9 cellular contexts compared by ENCODE assay signal in genomic region chr9:112173489-112174222, GRCh38. TPM values are rescaled to one million over a fixed set of nuclear protein-coding genes. Genes with fewer than 3 reads are reported as not detected.
DNase-seq lines count a peak whose midpoint lies in the region; ATAC-seq and TF ChIP-seq lines count a peak whose summit lies in the region.
"Had no signal": no experiment of that assay in that cellular context is flagged by ENCODE, and none has a peak within 500 bp of the region (broad histone marks: within the 10 kb centered on the region; RNA-seq: fewer than 3 reads in every experiment).

No MANE protein-coding gene starts in this region.

- H3K4me1 Mint-ChIP-seq in activated T-cell treated with anti-CD3 and anti-CD28 coated beads, Interleukin-2, amount 50 U/mL, for 72 hours (ENCODE audit: low read depth) = peaks cover 45% of the 10 kb centered on the region
- peaks cover 47% of the 10 kb centered on the region for H3K4me1 Mint-ChIP-seq in activated CD8-positive, alpha-beta T cell treated with anti-CD3 and anti-CD28 coated beads for 36 hours (ENCODE audit: low read depth)

- POLR2A ChIA-PET in activated CD8-positive, alpha-beta T cell treated with anti-CD3 and anti-CD28 coated beads for 36 hours (lab: Charles Lee) = interaction anchor here (1.0 to 1.4 kb wide), 3 partner anchors 87 to 206 kb away, joined by 3 to 4 read pairs (median 4); partner anchors contain the start of gene HSDL2

- H3K4me3 Mint-ChIP-seq in activated T-cell treated with anti-CD3 and anti-CD28 coated beads, Interleukin-2, amount 50 U/mL, for 72 hours = peak overlapping the region; percentile 90 to 91
- peak overlapping the region; percentile 86 for H3K4me3 Mint-ChIP-seq in activated CD8-positive, alpha-beta T cell treated with anti-CD3 and anti-CD28 coated beads for 36 hours

- no peak overlapping the region for H3K27ac ChIP-seq in thoracic aorta
- H3K27ac ChIP-seq in heart right ventricle = peak overlapping the region in 4 of 10 donors; percentile 65 to 91 (median 82)

- H3K4me3 ChIP-seq in thoracic aorta (peak overlapping the region; percentile 89), heart right ventricle (peak overlapping the region in 4 of 10 donors; percentile 63 to 77 (median 69))

- H3K36me3 ChIP-seq in thoracic aorta (no peaks in the 10 kb centered on the region), heart right ventricle (no peaks in the 10 kb centered on the region)

- H3K27me3 Mint-ChIP-seq in activated T-cell treated with anti-CD3 and anti-CD28 coated beads, Interleukin-2, amount 50 U/mL, for 72 hours (ENCODE audit: low read depth) = peaks cover 30% of the 10 kb centered on the region
- H3K27me3 Mint-ChIP-seq in activated CD8-positive, alpha-beta T cell treated with anti-CD3 and anti-CD28 coated beads for 36 hours = peaks cover 14% of the 10 kb centered on the region

- WGBS in heart right ventricle, 2 donors = 91 to 94% methylated on average over 18 of the region's 18 CpGs

- H3K9me3 Mint-ChIP-seq in activated T-cell treated with anti-CD3 and anti-CD28 coated beads, Interleukin-2, amount 50 U/mL, for 72 hours = no peaks in the 10 kb centered on the region
- no peaks in the 10 kb centered on the region for H3K9me3 Mint-ChIP-seq in activated CD8-positive, alpha-beta T cell treated with anti-CD3 and anti-CD28 coated beads for 36 hours

- peaks cover 5 to 6% of the 10 kb centered on the region in 2 donors for H3K36me3 Mint-ChIP-seq in activated T-cell treated with anti-CD3 and anti-CD28 coated beads, Interleukin-2, amount 50 U/mL, for 72 hours (ENCODE audit: insufficient read depth in 2 of 2)
- peaks cover 2% of the 10 kb centered on the region for H3K36me3 Mint-ChIP-seq in activated CD8-positive, alpha-beta T cell treated with anti-CD3 and anti-CD28 coated beads for 36 hours (ENCODE audit: low read depth)

- H3K27me3 ChIP-seq in thoracic aorta (replicated peaks; ENCODE audit: insufficient read depth) (no peaks in the 10 kb centered on the region), heart right ventricle (no peaks in the 10 kb centered on the region)

- no peak for TF ChIP-seq CTCF in activated CD8-positive, alpha-beta T cell treated with anti-CD3 and anti-CD28 coated beads for 36 hours (IDR thresholded peaks at IDR 0.05)
- TF ChIP-seq CTCF in thoracic aorta (IDR thresholded peaks at IDR 0.05) = no peak
- TF ChIP-seq CTCF in heart right ventricle (IDR thresholded peaks at IDR 0.05) = no peak

- no peaks in the 10 kb centered on the region for H3K9me3 ChIP-seq in thoracic aorta
- no peaks in the 10 kb centered on the region for H3K9me3 ChIP-seq in heart right ventricle

- no peak for DNase-seq in activated T-cell treated with anti-CD3 and anti-CD28 coated beads, Interleukin-2, amount 50 U/mL, for 72 hours
- DNase-seq in activated T-cell treated with anti-CD3 and anti-CD28 coated beads, Interleukin-2, amount 50 U/mL, for 48 hours = no peak
- DNase-seq in activated CD8-positive, alpha-beta T cell treated with anti-CD3 and anti-CD28 coated beads for 36 hours = no peak
- DNase-seq in left colon (peak; percentile 38 to 70), thoracic aorta (ENCODE audit: low spot score) (no peak), HuH-7 (ENCODE audit: low spot score) (no peak), NCI-H1048 (lab: John Stamatoyannopoulos, UW) (no peak), heart right ventricle (no peak)
- DNase-seq: SIG-M5 had no signal

- H3K4me1 ChIP-seq in thoracic aorta (ENCODE audit: control insufficient read depth in 1 of 2, low read depth in 2 of 2) (peaks cover 3 to 6% of the 10 kb centered on the region in 2 donors), heart right ventricle (peaks cover 0 to 50% (median 3%) of the 10 kb centered on the region in 9 donors)

- intact Hi-C loops in activated CD8-positive, alpha-beta T cell treated with anti-CD3 and anti-CD28 coated beads for 36 hours (cut with micrococcal nuclease) = no loop called here
- intact Hi-C loops in left colon (cut with DNase I, micrococcal nuclease) = no loop called here
- intact Hi-C loops in heart right ventricle (cut with DNase I) = loop anchor here in 3 of 10 donors (5.0 to 10.0 kb wide), 2 partner anchors 159 to 161 kb away; partner anchors contain the start of gene PTBP3 (in 3 of the 3)

- no peak for ATAC-seq in activated T-cell treated with anti-CD3 and anti-CD28 coated beads, Interleukin-2, amount 50 U/mL, for 72 hours (replicated peaks in 1 of 2)
- ATAC-seq in activated CD8-positive, alpha-beta T cell treated with anti-CD3 and anti-CD28 coated beads for 36 hours = no peak
- peak; percentile 36 for ATAC-seq in left colon
- no peak for ATAC-seq in thoracic aorta (ENCODE audit: insufficient number of reproducible peaks, low FRiP score, low read depth)
- no peak for ATAC-seq in heart right ventricle

- no peak overlapping the region for H3K27ac Mint-ChIP-seq in activated T-cell treated with anti-CD3 and anti-CD28 coated beads, Interleukin-2, amount 50 U/mL, for 72 hours
- H3K27ac Mint-ChIP-seq in activated CD8-positive, alpha-beta T cell treated with anti-CD3 and anti-CD28 coated beads for 36 hours = peak overlapping the region; percentile 94

- CTCF ChIA-PET in activated CD8-positive, alpha-beta T cell treated with anti-CD3 and anti-CD28 coated beads for 36 hours (lab: Charles Lee) = interaction anchor here (1.1 kb wide), 1 partner anchor 75 kb away, joined by 4 read pairs; no protein-coding TSS in a partner anchor

RNA-seq across cellular contexts. Expression of gene SUSD1, which starts 1.4 kb away (rescaled TPM):
- total RNA-seq in activated T-cell treated with anti-CD3 and anti-CD28 coated beads, Interleukin-2, amount 50 U/mL, for 72 hours = 1 to 10 TPM; 6.6 to 9.9 TPM
- 1 to 10 TPM; 3.0 to 3.6 TPM for total RNA-seq in activated CD8-positive, alpha-beta T cell treated with anti-CD3 and anti-CD28 coated beads for 36 hours
- total RNA-seq in left colon = 10 to 100 TPM; 22.9 to 27.4 TPM
- 10 to 100 TPM; 13.1 to 24.0 TPM for total RNA-seq in thoracic aorta
- total RNA-seq in heart right ventricle = 10 to 100 TPM in 1 of 10 donors, 1 to 10 TPM in 9; 2.2 to 14.7 (median 4.7) TPM
- polyA plus RNA-seq in heart right ventricle = 1 to 10 TPM; 1.5 to 2.4 TPM

Comparison
In these comparisons a context has a peak if more than half of its experiments do, and no peak if none do; other contexts are left out.
1. DNase-seq: peak in left colon (2 of 2); none in activated T-cell treated with anti-CD3 and anti-CD28 coated beads, Interleukin-2, amount 50 U/mL, for 72 hours (0 of 2), activated T-cell treated with anti-CD3 and anti-CD28 coated beads, Interleukin-2, amount 50 U/mL, for 48 hours (0 of 2), activated CD8-positive, alpha-beta T cell treated with anti-CD3 and anti-CD28 coated beads for 36 hours (single experiment), thoracic aorta (single experiment), HuH-7 (single experiment), NCI-H1048 (single experiment) and heart right ventricle (0 of 2).